ENCODE assay signal across 8 cellular contexts in genomic region chr18:22872894-22873537, GRCh38.
DNase-seq lines count a peak whose midpoint lies in the region; ATAC-seq, FAIRE-seq and TF ChIP-seq lines count a peak whose summit lies in the region.

No MANE protein-coding gene starts in this region.

- ATAC-seq in GM19397 (IDR thresholded peaks at IDR 0.05; ENCODE audit: unreplicated experiment): peak; percentile 71
- no peak for ATAC-seq in gastroesophageal sphincter

- H3K36me3 ChIP-seq in CD8-positive, alpha-beta memory T cell (ENCODE audit: insufficient read depth, low read length): no peaks in the 10 kb centered on the region
- H3K36me3 ChIP-seq in MM.1S (replicated peaks; ENCODE audit: insufficient read depth, low read length) (no peaks in the 10 kb centered on the region), gastroesophageal sphincter (no peaks in the 10 kb centered on the region), tibial artery (no peaks in the 10 kb centered on the region)

- WGBS in gastroesophageal sphincter (ENCODE audit: low coverage in 1 of 2), 2 donors: 46 to 58% methylated on average over 7 to 8 of the region's 8 CpGs

- no peaks in the 10 kb centered on the region for H3K4me1 ChIP-seq in CD8-positive, alpha-beta memory T cell (ENCODE audit: insufficient read depth, low read length)
- 0 out of 2 replicates have a peak, but pooled peaks cover 3% of the 10 kb centered on the region for H3K4me1 ChIP-seq in MM.1S (ENCODE audit: low read length)
- H3K4me1 ChIP-seq in gastroesophageal sphincter: no peaks in the 10 kb centered on the region
- no peaks in the 10 kb centered on the region for H3K4me1 ChIP-seq in tibial artery

- FAIRE-seq in islet of Langerhans (lab: Jason Lieb, UNC): peak; percentile 71

- H3K9me2 ChIP-seq in MM.1S (replicated peaks; ENCODE audit: insufficient read depth, low read length): no peaks in the 10 kb centered on the region

- H3K4me2 ChIP-seq in MM.1S (ENCODE audit: low read depth, low read length): peak overlapping the region; percentile 65

- TF ChIP-seq POLR2A in gastroesophageal sphincter (IDR thresholded peaks at IDR 0.05): no peak

- H3K27ac ChIP-seq in CD8-positive, alpha-beta memory T cell (ENCODE audit: low read depth, low read length): no peak overlapping the region
- H3K27ac ChIP-seq in MM.1S (ENCODE audit: low read length): peak overlapping the region; percentile 1; the same call in 1 of the 2 replicates
- no peak overlapping the region for H3K27ac ChIP-seq in gastroesophageal sphincter
- H3K27ac ChIP-seq in tibial artery: no peak overlapping the region

- TF ChIP-seq CTCF in MM.1S (IDR thresholded peaks at IDR 0.05; ENCODE audit: low read length) (no peak), gastroesophageal sphincter (IDR thresholded peaks at IDR 0.05) (no peak), tibial artery (IDR thresholded peaks at IDR 0.05) (no peak)

- no peak overlapping the region for H3K4me3 ChIP-seq in CD8-positive, alpha-beta memory T cell (ENCODE audit: low read length)
- peak overlapping the region; percentile 40 for H3K4me3 ChIP-seq in MM.1S (ENCODE audit: low read length)
- no peak overlapping the region for H3K4me3 ChIP-seq in gastroesophageal sphincter
- H3K4me3 ChIP-seq in tibial artery: no peak overlapping the region

- peaks cover 0 to 1% (median 0%) of the 10 kb centered on the region in 3 donors for H3K36me3 Mint-ChIP-seq in CD8-positive, alpha-beta memory T cell

- H3K9me3 ChIP-seq in CD8-positive, alpha-beta memory T cell (ENCODE audit: low read length): no peaks in the 10 kb centered on the region
- H3K9me3 ChIP-seq in MM.1S (replicated peaks; ENCODE audit: insufficient read depth, low read length) (no peaks in the 10 kb centered on the region), gastroesophageal sphincter (no peaks in the 10 kb centered on the region), tibial artery (no peaks in the 10 kb centered on the region)

- peak overlapping the region; percentile 57 for H2AFZ ChIP-seq in MM.1S (ENCODE audit: low read length)

- H3K9me3 Mint-ChIP-seq in CD8-positive, alpha-beta memory T cell: no peaks in the 10 kb centered on the region

- H3K27ac Mint-ChIP-seq in CD8-positive, alpha-beta memory T cell: peak overlapping the region in 4 of 8 donors; percentile 17 to 38 (median 30)

- no peaks in the 10 kb centered on the region for H3K27me3 ChIP-seq in CD8-positive, alpha-beta memory T cell (ENCODE audit: insufficient read depth, low read length, poor library complexity, severe bottlenecking)
- H3K27me3 ChIP-seq in MM.1S (replicated peaks; ENCODE audit: insufficient read depth, low read length): no peaks in the 10 kb centered on the region
- H3K27me3 ChIP-seq in gastroesophageal sphincter: no peaks in the 10 kb centered on the region
- H3K27me3 ChIP-seq in tibial artery: no peaks in the 10 kb centered on the region

- peaks cover 11 to 14% of the 10 kb centered on the region in 2 donors for H3K27me3 Mint-ChIP-seq in CD8-positive, alpha-beta memory T cell

- H3F3A ChIP-seq in MM.1S (ENCODE audit: insufficient read depth, low read length): 0 out of 2 replicates have a peak, but pooled peaks cover 2% of the 10 kb centered on the region

- peak overlapping the region in 6 of 7 donors; percentile 1 to 60 (median 49) for H3K4me3 Mint-ChIP-seq in CD8-positive, alpha-beta memory T cell

- H3K9ac ChIP-seq in MM.1S (ENCODE audit: low read length): peak overlapping the region; percentile 4; the same call in 1 of the 2 replicates

- POLR2A ChIA-PET in CD8-positive, alpha-beta memory T cell (lab: Charles Lee): no interaction called here

- peaks cover 0 to 13% (median 13%) of the 10 kb centered on the region in 3 donors for H3K4me1 Mint-ChIP-seq in CD8-positive, alpha-beta memory T cell

- H4K20me1 ChIP-seq in MM.1S (ENCODE audit: insufficient read depth, low read length): no peaks in the 10 kb centered on the region

- no peak for DNase-seq in CD8-positive, alpha-beta memory T cell
- peak; percentile 67 for DNase-seq in MM.1S
- DNase-seq in GM19240 (ENCODE audit: insufficient read length, low spot score): no peak
- no peak for DNase-seq in NCI-H1417 treated with DMSO at 0.1 percent for 48 hours (lab: John Stamatoyannopoulos, UW)
- no peak for DNase-seq in tibial artery

- intact Hi-C loops in tibial artery (cut with DNase I; ENCODE audit: low total_unique reads): no loop called here

- no peak for TF ChIP-seq EP300 in gastroesophageal sphincter (IDR thresholded peaks at IDR 0.05)

- CTCF ChIA-PET in CD8-positive, alpha-beta memory T cell (lab: Charles Lee): no interaction called here

- no peaks in the 10 kb centered on the region for H3K79me2 ChIP-seq in MM.1S (ENCODE audit: low read length)
